Comparison of ENCODE assay signal across 1 cellular context in the genomic region with DNA sequence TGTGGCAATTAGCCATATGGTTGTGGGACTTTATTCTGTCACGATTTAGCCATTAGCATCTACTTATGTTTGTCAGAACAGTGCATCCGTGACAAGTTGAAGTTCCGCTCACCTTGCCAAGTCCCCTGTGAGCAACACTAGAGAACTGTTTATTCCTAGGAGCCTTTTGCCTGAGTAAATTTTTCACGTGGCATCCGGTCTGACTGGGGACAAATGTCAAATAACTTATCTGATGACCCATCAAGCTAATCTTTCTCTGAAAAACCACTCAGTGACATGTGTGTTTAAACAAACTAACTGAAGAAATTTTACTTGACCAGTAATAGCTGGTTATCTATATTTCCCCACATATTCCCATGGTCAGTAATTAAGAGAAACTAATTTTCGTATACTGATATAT.
TF ChIP-seq lines count a peak whose summit lies in the region.

No MANE protein-coding gene starts in this region.

TF ChIP-seq in HepG2, 621 proteins besides CTCF, POLR2A, EP300 and RAD21 (continued from another document):
- TF ChIP-seq, protein P1, sequence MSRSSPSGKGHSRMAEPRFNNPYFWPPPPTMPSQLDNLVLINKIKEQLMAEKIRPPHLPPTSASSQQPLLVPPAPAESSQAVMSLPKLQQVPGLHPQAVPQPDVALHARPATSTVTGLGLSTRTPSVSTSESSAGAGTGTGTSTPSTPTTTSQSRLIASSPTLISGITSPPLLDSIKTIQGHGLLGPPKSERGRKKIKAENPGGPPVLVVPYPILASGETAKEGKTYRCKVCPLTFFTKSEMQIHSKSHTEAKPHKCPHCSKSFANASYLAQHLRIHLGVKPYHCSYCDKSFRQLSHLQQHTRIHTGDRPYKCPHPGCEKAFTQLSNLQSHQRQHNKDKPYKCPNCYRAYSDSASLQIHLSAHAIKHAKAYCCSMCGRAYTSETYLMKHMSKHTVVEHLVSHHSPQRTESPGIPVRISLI (CRISPR knock-in tag; IDR thresholded peaks at IDR 0.05; ENCODE audit: borderline replicate concordance) = no peak
- no peak for TF ChIP-seq TOE1 (CRISPR knock-in tag; IDR thresholded peaks at IDR 0.05)
- TF ChIP-seq, protein P2, sequence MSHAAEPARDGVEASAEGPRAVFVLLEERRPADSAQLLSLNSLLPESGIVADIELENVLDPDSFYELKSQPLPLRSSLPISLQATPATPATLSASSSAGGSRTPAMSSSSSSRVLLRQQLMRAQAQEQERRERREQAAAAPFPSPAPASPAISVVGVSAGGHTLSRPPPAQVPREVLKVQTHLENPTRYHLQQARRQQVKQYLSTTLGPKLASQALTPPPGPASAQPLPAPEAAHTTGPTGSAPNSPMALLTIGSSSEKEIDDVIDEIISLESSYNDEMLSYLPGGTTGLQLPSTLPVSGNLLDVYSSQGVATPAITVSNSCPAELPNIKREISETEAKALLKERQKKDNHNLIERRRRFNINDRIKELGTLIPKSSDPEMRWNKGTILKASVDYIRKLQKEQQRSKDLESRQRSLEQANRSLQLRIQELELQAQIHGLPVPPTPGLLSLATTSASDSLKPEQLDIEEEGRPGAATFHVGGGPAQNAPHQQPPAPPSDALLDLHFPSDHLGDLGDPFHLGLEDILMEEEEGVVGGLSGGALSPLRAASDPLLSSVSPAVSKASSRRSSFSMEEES (CRISPR knock-in tag; IDR thresholded peaks at IDR 0.05) = no peak
- TF ChIP-seq, protein P3, sequence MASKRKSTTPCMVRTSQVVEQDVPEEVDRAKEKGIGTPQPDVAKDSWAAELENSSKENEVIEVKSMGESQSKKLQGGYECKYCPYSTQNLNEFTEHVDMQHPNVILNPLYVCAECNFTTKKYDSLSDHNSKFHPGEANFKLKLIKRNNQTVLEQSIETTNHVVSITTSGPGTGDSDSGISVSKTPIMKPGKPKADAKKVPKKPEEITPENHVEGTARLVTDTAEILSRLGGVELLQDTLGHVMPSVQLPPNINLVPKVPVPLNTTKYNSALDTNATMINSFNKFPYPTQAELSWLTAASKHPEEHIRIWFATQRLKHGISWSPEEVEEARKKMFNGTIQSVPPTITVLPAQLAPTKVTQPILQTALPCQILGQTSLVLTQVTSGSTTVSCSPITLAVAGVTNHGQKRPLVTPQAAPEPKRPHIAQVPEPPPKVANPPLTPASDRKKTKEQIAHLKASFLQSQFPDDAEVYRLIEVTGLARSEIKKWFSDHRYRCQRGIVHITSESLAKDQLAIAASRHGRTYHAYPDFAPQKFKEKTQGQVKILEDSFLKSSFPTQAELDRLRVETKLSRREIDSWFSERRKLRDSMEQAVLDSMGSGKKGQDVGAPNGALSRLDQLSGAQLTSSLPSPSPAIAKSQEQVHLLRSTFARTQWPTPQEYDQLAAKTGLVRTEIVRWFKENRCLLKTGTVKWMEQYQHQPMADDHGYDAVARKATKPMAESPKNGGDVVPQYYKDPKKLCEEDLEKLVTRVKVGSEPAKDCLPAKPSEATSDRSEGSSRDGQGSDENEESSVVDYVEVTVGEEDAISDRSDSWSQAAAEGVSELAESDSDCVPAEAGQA (IDR thresholded peaks at IDR 0.05; ENCODE audit: low read depth) = no peak
- TF ChIP-seq, protein P3 (CRISPR knock-in tag; IDR thresholded peaks at IDR 0.05; ENCODE audit: borderline replicate concordance) = no peak
- TF ChIP-seq, protein P4, sequence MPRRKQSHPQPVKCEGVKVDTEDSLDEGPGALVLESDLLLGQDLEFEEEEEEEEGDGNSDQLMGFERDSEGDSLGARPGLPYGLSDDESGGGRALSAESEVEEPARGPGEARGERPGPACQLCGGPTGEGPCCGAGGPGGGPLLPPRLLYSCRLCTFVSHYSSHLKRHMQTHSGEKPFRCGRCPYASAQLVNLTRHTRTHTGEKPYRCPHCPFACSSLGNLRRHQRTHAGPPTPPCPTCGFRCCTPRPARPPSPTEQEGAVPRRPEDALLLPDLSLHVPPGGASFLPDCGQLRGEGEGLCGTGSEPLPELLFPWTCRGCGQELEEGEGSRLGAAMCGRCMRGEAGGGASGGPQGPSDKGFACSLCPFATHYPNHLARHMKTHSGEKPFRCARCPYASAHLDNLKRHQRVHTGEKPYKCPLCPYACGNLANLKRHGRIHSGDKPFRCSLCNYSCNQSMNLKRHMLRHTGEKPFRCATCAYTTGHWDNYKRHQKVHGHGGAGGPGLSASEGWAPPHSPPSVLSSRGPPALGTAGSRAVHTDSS (CRISPR knock-in tag; conservative IDR thresholded peaks at IDR 0.05) = no peak
- TF ChIP-seq, protein P5, sequence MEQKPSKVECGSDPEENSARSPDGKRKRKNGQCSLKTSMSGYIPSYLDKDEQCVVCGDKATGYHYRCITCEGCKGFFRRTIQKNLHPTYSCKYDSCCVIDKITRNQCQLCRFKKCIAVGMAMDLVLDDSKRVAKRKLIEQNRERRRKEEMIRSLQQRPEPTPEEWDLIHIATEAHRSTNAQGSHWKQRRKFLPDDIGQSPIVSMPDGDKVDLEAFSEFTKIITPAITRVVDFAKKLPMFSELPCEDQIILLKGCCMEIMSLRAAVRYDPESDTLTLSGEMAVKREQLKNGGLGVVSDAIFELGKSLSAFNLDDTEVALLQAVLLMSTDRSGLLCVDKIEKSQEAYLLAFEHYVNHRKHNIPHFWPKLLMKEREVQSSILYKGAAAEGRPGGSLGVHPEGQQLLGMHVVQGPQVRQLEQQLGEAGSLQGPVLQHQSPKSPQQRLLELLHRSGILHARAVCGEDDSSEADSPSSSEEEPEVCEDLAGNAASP (CRISPR knock-in tag; IDR thresholded peaks at IDR 0.05; ENCODE audit: borderline replicate concordance) = no peak
TF ChIP-seq in HepG2: peak in this region for 0.
